Comparison of ENCODE assay signal across 11 cellular contexts in the genomic region with DNA sequence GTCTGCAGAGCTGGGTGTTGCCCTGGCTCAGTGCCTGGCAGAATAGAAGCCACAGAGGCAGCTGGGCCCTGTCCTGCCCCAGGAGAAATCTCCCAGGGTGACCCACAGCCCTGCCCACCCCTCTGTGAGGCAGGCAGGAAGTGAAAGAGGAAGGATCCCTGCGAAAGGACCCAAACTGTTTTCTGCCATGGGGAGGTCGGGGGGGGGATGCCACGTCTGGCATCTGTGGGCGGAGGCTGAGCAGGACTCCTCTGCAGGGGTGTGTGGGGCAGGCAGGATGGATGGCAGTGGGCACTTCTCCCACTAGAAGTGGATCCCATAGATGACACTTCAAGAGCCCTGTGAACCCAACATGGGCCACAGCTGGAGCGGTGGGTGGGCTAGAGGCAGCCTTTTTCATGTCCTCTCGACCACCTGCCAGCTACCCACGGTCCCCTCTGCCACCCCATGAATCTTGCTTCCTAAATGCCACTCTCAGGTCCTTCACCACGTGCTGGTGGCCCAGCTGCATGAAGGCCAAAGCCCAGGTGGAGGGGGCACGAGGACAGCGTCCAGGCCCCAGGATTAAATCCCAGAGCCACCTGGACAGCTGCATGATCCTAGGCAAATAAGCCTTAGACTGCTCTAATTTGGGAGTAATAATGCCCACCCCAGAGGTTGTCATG. TPM values are rescaled to one million over a fixed set of nuclear protein-coding genes. Genes with fewer than 3 reads are reported as not detected.
DNase-seq lines count a peak whose midpoint lies in the region; ATAC-seq and FAIRE-seq lines count a peak whose summit lies in the region.
"Had no signal": no experiment of that assay in that cellular context is flagged by ENCODE, and none has a peak within 500 bp of the region (broad histone marks: within the 10 kb centered on the region; RNA-seq: fewer than 3 reads in every experiment).

No MANE protein-coding gene starts in this region.

- H3K27ac ChIP-seq in temporal lobe (ENCODE audit: low read depth, low read length) = peak overlapping the region; percentile 6

- no peak overlapping the region for H3K4me3 Mint-ChIP-seq in stimulated activated naive CD8-positive, alpha-beta T cell treated with anti-CD3 and anti-CD28 coated beads, Interleukin-15, amount 100 ng/mL, for 72 hours
- H3K4me3 Mint-ChIP-seq: dendritic cell treated with granulocyte-macrophage colony-stimulating factor and Interleukin-4, amounts not matched to agents 40 ng/mL and 50 ng/mL, for 4 days had no signal

- H3K9me3 Mint-ChIP-seq in stimulated activated naive CD8-positive, alpha-beta T cell treated with anti-CD3 and anti-CD28 coated beads, Interleukin-15, amount 100 ng/mL, for 72 hours = no peaks in the 10 kb centered on the region
- H3K9me3 Mint-ChIP-seq: dendritic cell treated with granulocyte-macrophage colony-stimulating factor and Interleukin-4, amounts not matched to agents 40 ng/mL and 50 ng/mL, for 4 days had no signal

- ATAC-seq in HG03342 (IDR thresholded peaks at IDR 0.05; ENCODE audit: unreplicated experiment) = no peak
- ATAC-seq in stimulated activated naive CD8-positive, alpha-beta T cell treated with anti-CD3 and anti-CD28 coated beads, Interleukin-15, amount 100 ng/mL, for 72 hours = no peak
- ATAC-seq: HCT116 had no signal

- H3K27ac Mint-ChIP-seq in stimulated activated naive CD8-positive, alpha-beta T cell treated with anti-CD3 and anti-CD28 coated beads, Interleukin-15, amount 100 ng/mL, for 72 hours = no peak overlapping the region
- H3K27ac Mint-ChIP-seq: dendritic cell treated with granulocyte-macrophage colony-stimulating factor and Interleukin-4, amounts not matched to agents 40 ng/mL and 50 ng/mL, for 4 days had no signal

- FAIRE-seq in frontal cortex (lab: Jason Lieb, UNC) = no peak

- peak; percentile 61 for DNase-seq in NCI-H82 (lab: John Stamatoyannopoulos, UW)
- DNase-seq in NCI-H82 treated with DMSO at 0.1 percent for 48 hours (lab: John Stamatoyannopoulos, UW; ENCODE audit: unreplicated experiment) = no peak
- DNase-seq in NOMO-1 treated with DMSO at 0.1 percent for 48 hours (lab: John Stamatoyannopoulos, UW; ENCODE audit: unreplicated experiment) = peak; percentile 67
- DNase-seq in frontal cortex (ENCODE audit: low spot score in 2 of 2) = peak; percentile 33 to 36
- no peak for DNase-seq in effector CD4-positive, alpha-beta T cell
- no peak for DNase-seq in stimulated activated naive CD8-positive, alpha-beta T cell treated with anti-CD3 and anti-CD28 coated beads, Interleukin-15, amount 100 ng/mL, for 72 hours
- DNase-seq: NCI-H2171 treated with DMSO at 0.1 percent for 48 hours had no signal

- peaks cover 62% of the 10 kb centered on the region for H3K4me1 Mint-ChIP-seq in stimulated activated naive CD8-positive, alpha-beta T cell treated with anti-CD3 and anti-CD28 coated beads, Interleukin-15, amount 100 ng/mL, for 72 hours

- H3K27me3 Mint-ChIP-seq in stimulated activated naive CD8-positive, alpha-beta T cell treated with anti-CD3 and anti-CD28 coated beads, Interleukin-15, amount 100 ng/mL, for 72 hours = peaks cover 92% of the 10 kb centered on the region

RNA-seq across cellular contexts. Expression of a gene that starts 3.6 kb away (rescaled TPM):
- total RNA-seq in frontal cortex = 1.2 TPM
- 1.7 TPM for total RNA-seq in temporal lobe

Comparison
In these comparisons a context has a peak if more than half of its experiments do, and no peak if none do; other contexts are left out.
1. DNase-seq: peak in NCI-H82 (single experiment), NOMO-1 treated with DMSO at 0.1 percent for 48 hours (single experiment) and frontal cortex (2 of 2); none in NCI-H82 treated with DMSO at 0.1 percent for 48 hours (single experiment), effector CD4-positive, alpha-beta T cell (single experiment) and stimulated activated naive CD8-positive, alpha-beta T cell treated with anti-CD3 and anti-CD28 coated beads, Interleukin-15, amount 100 ng/mL, for 72 hours (0 of 2).